Comparison of ENCODE assay signal across 1 cellular context in genomic region chr1:120176092-120176855, GRCh38.
A peak's percentile ranks its signal among the peaks of the same experiment; 100 is the strongest.
TF ChIP-seq lines count a peak whose summit lies in the region.

Gene SEC22B (minus strand): TSS chr1:120176520. CDS start chr1:120176381, 139 bp downstream.

TF ChIP-seq in K562, 482 proteins besides CTCF, POLR2A, EP300 and RAD21 (continued from another document and continues in another):
- no peak for TF ChIP-seq SFPQ (IDR thresholded peaks at IDR 0.05; ENCODE audit: low read depth, low read length)
- TF ChIP-seq, protein P1, sequence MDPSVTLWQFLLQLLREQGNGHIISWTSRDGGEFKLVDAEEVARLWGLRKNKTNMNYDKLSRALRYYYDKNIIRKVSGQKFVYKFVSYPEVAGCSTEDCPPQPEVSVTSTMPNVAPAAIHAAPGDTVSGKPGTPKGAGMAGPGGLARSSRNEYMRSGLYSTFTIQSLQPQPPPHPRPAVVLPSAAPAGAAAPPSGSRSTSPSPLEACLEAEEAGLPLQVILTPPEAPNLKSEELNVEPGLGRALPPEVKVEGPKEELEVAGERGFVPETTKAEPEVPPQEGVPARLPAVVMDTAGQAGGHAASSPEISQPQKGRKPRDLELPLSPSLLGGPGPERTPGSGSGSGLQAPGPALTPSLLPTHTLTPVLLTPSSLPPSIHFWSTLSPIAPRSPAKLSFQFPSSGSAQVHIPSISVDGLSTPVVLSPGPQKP (CRISPR knock-in tag; IDR thresholded peaks at IDR 0.05), result no peak
- TF ChIP-seq, protein P2, sequence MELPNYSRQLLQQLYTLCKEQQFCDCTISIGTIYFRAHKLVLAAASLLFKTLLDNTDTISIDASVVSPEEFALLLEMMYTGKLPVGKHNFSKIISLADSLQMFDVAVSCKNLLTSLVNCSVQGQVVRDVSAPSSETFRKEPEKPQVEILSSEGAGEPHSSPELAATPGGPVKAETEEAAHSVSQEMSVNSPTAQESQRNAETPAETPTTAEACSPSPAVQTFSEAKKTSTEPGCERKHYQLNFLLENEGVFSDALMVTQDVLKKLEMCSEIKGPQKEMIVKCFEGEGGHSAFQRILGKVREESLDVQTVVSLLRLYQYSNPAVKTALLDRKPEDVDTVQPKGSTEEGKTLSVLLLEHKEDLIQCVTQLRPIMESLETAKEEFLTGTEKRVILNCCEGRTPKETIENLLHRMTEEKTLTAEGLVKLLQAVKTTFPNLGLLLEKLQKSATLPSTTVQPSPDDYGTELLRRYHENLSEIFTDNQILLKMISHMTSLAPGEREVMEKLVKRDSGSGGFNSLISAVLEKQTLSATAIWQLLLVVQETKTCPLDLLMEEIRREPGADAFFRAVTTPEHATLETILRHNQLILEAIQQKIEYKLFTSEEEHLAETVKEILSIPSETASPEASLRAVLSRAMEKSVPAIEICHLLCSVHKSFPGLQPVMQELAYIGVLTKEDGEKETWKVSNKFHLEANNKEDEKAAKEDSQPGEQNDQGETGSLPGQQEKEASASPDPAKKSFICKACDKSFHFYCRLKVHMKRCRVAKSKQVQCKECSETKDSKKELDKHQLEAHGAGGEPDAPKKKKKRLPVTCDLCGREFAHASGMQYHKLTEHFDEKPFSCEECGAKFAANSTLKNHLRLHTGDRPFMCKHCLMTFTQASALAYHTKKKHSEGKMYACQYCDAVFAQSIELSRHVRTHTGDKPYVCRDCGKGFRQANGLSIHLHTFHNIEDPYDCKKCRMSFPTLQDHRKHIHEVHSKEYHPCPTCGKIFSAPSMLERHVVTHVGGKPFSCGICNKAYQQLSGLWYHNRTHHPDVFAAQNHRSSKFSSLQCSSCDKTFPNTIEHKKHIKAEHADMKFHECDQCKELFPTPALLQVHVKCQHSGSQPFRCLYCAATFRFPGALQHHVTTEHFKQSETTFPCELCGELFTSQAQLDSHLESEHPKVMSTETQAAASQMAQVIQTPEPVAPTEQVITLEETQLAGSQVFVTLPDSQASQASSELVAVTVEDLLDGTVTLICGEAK (IDR thresholded peaks at IDR 0.05), result peak; percentile 100
- TF ChIP-seq, protein P2 (CRISPR knock-in tag; IDR thresholded peaks at IDR 0.05), result no peak
- TF ChIP-seq NKRF (IDR thresholded peaks at IDR 0.05; ENCODE audit: borderline replicate concordance), result peak; percentile 89
- TF ChIP-seq, protein P3, sequence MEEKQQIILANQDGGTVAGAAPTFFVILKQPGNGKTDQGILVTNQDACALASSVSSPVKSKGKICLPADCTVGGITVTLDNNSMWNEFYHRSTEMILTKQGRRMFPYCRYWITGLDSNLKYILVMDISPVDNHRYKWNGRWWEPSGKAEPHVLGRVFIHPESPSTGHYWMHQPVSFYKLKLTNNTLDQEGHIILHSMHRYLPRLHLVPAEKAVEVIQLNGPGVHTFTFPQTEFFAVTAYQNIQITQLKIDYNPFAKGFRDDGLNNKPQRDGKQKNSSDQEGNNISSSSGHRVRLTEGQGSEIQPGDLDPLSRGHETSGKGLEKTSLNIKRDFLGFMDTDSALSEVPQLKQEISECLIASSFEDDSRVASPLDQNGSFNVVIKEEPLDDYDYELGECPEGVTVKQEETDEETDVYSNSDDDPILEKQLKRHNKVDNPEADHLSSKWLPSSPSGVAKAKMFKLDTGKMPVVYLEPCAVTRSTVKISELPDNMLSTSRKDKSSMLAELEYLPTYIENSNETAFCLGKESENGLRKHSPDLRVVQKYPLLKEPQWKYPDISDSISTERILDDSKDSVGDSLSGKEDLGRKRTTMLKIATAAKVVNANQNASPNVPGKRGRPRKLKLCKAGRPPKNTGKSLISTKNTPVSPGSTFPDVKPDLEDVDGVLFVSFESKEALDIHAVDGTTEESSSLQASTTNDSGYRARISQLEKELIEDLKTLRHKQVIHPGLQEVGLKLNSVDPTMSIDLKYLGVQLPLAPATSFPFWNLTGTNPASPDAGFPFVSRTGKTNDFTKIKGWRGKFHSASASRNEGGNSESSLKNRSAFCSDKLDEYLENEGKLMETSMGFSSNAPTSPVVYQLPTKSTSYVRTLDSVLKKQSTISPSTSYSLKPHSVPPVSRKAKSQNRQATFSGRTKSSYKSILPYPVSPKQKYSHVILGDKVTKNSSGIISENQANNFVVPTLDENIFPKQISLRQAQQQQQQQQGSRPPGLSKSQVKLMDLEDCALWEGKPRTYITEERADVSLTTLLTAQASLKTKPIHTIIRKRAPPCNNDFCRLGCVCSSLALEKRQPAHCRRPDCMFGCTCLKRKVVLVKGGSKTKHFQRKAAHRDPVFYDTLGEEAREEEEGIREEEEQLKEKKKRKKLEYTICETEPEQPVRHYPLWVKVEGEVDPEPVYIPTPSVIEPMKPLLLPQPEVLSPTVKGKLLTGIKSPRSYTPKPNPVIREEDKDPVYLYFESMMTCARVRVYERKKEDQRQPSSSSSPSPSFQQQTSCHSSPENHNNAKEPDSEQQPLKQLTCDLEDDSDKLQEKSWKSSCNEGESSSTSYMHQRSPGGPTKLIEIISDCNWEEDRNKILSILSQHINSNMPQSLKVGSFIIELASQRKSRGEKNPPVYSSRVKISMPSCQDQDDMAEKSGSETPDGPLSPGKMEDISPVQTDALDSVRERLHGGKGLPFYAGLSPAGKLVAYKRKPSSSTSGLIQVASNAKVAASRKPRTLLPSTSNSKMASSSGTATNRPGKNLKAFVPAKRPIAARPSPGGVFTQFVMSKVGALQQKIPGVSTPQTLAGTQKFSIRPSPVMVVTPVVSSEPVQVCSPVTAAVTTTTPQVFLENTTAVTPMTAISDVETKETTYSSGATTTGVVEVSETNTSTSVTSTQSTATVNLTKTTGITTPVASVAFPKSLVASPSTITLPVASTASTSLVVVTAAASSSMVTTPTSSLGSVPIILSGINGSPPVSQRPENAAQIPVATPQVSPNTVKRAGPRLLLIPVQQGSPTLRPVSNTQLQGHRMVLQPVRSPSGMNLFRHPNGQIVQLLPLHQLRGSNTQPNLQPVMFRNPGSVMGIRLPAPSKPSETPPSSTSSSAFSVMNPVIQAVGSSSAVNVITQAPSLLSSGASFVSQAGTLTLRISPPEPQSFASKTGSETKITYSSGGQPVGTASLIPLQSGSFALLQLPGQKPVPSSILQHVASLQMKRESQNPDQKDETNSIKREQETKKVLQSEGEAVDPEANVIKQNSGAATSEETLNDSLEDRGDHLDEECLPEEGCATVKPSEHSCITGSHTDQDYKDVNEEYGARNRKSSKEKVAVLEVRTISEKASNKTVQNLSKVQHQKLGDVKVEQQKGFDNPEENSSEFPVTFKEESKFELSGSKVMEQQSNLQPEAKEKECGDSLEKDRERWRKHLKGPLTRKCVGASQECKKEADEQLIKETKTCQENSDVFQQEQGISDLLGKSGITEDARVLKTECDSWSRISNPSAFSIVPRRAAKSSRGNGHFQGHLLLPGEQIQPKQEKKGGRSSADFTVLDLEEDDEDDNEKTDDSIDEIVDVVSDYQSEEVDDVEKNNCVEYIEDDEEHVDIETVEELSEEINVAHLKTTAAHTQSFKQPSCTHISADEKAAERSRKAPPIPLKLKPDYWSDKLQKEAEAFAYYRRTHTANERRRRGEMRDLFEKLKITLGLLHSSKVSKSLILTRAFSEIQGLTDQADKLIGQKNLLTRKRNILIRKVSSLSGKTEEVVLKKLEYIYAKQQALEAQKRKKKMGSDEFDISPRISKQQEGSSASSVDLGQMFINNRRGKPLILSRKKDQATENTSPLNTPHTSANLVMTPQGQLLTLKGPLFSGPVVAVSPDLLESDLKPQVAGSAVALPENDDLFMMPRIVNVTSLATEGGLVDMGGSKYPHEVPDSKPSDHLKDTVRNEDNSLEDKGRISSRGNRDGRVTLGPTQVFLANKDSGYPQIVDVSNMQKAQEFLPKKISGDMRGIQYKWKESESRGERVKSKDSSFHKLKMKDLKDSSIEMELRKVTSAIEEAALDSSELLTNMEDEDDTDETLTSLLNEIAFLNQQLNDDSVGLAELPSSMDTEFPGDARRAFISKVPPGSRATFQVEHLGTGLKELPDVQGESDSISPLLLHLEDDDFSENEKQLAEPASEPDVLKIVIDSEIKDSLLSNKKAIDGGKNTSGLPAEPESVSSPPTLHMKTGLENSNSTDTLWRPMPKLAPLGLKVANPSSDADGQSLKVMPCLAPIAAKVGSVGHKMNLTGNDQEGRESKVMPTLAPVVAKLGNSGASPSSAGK (IDR thresholded peaks at IDR 0.05), result peak; percentile 61
- TF ChIP-seq EWSR1 (IDR thresholded peaks at IDR 0.05; ENCODE audit: borderline replicate concordance, low read depth, partially characterized antibody), result no peak
- peak; percentile 96 for TF ChIP-seq EHMT2 (IDR thresholded peaks at IDR 0.05)
- no peak for TF ChIP-seq FOXJ3 (CRISPR knock-in tag; IDR thresholded peaks at IDR 0.05)
- TF ChIP-seq AFF1 (IDR thresholded peaks at IDR 0.05; ENCODE audit: low read depth in 1 of 2, partially characterized antibody in 2 of 2), result peak; percentile 78 to 87
- TF ChIP-seq RCOR1 (IDR thresholded peaks at IDR 0.05; ENCODE audit: borderline replicate concordance in 1 of 2, low read depth in 2 of 2, low read length in 2 of 2), result peak in 1 of 2 experiments; percentile 51; a peak in 2 of 4 replicates
